ENCODE assay signal across 1 cellular context in genomic region chr1:219847215-219847855, GRCh38.
TF ChIP-seq lines count a peak whose summit lies in the region.

No MANE protein-coding gene starts in this region.

TF ChIP-seq in HEK293T, 16 proteins besides CTCF, POLR2A, EP300 and RAD21 (continued from another document):
- no peak for TF ChIP-seq BHLHE40 (IDR thresholded peaks at IDR 0.05; ENCODE audit: borderline replicate concordance)
- TF ChIP-seq SUZ12 (IDR thresholded peaks at IDR 0.05): no peak
- TF ChIP-seq NFRKB (IDR thresholded peaks at IDR 0.05): no peak
- no peak for TF ChIP-seq FOXM1 (IDR thresholded peaks at IDR 0.05; ENCODE audit: borderline replicate concordance)
- no peak for TF ChIP-seq FOXK2 (IDR thresholded peaks at IDR 0.05)
- no peak for TF ChIP-seq L3MBTL2 (conservative IDR thresholded peaks at IDR 0.05)
- TF ChIP-seq ARNT (IDR thresholded peaks at IDR 0.05): no peak
